Comparison of ENCODE assay signal across 8 cellular contexts in the genomic region with DNA sequence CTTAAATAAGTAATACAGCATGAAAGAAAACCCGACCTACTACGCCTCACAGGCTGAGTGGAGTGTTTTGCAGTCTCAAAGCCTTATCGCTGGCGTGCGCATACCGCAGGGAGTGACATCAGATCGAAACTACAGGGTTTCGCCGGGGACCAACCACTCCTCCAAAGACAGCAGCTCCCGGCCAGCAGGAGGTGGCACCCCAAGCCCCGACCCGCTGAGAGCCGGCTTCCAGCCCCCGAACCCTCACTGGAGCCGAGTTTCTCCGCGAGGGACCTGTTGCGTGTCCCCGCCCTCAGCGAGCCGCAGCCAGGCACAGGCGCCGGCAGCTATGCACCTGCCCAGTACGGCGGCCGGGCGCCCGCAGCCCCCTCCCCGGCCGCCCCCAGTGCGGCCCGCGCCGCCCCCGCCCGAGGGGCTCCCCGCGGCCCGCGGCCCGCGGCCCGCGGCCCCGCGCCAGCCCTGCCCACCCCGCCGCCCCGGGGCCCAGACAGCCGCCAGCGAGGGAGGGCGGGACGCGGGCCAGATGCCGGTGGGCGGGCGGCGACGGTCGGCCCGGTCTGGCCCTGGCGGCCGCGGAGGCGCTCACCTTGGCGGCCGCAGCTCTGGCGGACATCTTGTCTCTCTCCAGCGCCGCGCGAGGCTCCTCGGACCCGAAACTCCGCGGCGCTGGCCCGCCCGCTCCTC. TPM values are rescaled to one million over a fixed set of nuclear protein-coding genes. Genes with fewer than 3 reads are reported as not detected.
A peak's percentile ranks its signal among the peaks of the same experiment; 100 is the strongest.
DNase-seq lines count a peak whose midpoint lies in the region; ATAC-seq and TF ChIP-seq lines count a peak whose summit lies in the region.

No MANE protein-coding gene starts in this region.

- H3K9me3 ChIP-seq in HEK293 (ENCODE audit: control insufficient read depth, insufficient read depth, low read depth, low read length) (no peaks in the 10 kb centered on the region), iPS-20b (ENCODE audit: insufficient read depth, low read depth, low read length) (no peaks in the 10 kb centered on the region), gastrocnemius medialis (no peaks in the 10 kb centered on the region)

- no peak for TF ChIP-seq CTCF in HEK293 (tag by site-specific recombination; IDR thresholded peaks at IDR 0.05)
- TF ChIP-seq CTCF in gastrocnemius medialis (IDR thresholded peaks at IDR 0.05 in 4 of 5, conservative IDR thresholded peaks at IDR 0.05 in 1 of 5) = peak in 1 of 5 experiments; percentile 37

- in situ Hi-C loops in T47D (cut with HindIII; ENCODE audit: low pct_unique_long_range_greater_than_20kb, low sequenced_read_pairs) (no loop called here), gastrocnemius medialis (cut with MboI; ENCODE audit: low sequenced_read_pairs in 4 of 4) (no loop called here)

- H3K9ac ChIP-seq in iPS-20b (ENCODE audit: low read depth, low read length) = peak overlapping the region; percentile 83

- peak overlapping the region; percentile 93 for H3K27ac ChIP-seq in HEK293 (ENCODE audit: extremely low read depth, low read depth, low read length)
- peak overlapping the region; percentile 49 for H3K27ac ChIP-seq in iPS-20b (ENCODE audit: low read length)
- H3K27ac ChIP-seq in gastrocnemius medialis = peak overlapping the region; percentile 96 to 100 (median 98)

- H3K4me1 ChIP-seq in HEK293 (ENCODE audit: control insufficient read depth, insufficient read depth, low read length) (peaks cover 7% of the 10 kb centered on the region), iPS-20b (ENCODE audit: insufficient read depth, low read length) (peaks cover 6% of the 10 kb centered on the region; the same call in 1 of the 2 replicates), gastrocnemius medialis (peaks cover 23 to 26% of the 10 kb centered on the region in 2 donors)

- H3K27me3 ChIP-seq in iPS-20b (ENCODE audit: insufficient read depth, low read length) = peaks cover 11% of the 10 kb centered on the region; the same call in 1 of the 2 replicates
- H3K27me3 ChIP-seq in gastrocnemius medialis = no peaks in the 10 kb centered on the region

- intact Hi-C loops in gastrocnemius medialis (cut with DNase I; ENCODE audit: low total_unique reads) = loop anchor here (5.0 to 10.0 kb wide), 3 partner anchors 53 to 1506 kb away; a partner anchor contains a TSS

- POLR2A ChIA-PET in HEK293 (lab: Yijun Ruan, JAX) = interaction anchor here (1.0 to 3.3 kb wide), 3 partner anchors 97 to 104 kb away, joined by 3 to 18 read pairs (median 5); no protein-coding TSS in a partner anchor

- TF ChIP-seq POLR2A in gastrocnemius medialis (IDR thresholded peaks at IDR 0.05) = peak; percentile 63 to 64

- CTCF ChIA-PET in HEK293 (lab: Yijun Ruan, JAX) = interaction anchor here (2.0 kb wide), 1 partner anchor 104 kb away, joined by 13 read pairs; no protein-coding TSS in a partner anchor

- H3K4me3 ChIP-seq in HEK293 (ENCODE audit: low read depth, low read length) = peak overlapping the region; percentile 80
- peak overlapping the region; percentile 83 for H3K4me3 ChIP-seq in iPS-20b (ENCODE audit: low read length)
- H3K4me3 ChIP-seq in gastrocnemius medialis = peak overlapping the region; percentile 83 to 95 (median 89)

- H3K36me3 ChIP-seq in HEK293 (ENCODE audit: control insufficient read depth in 2 of 2, insufficient read depth in 1 of 2, low read length in 2 of 2) (no peaks in the 10 kb centered on the region), iPS-20b (ENCODE audit: insufficient read depth, low read depth, low read length) (no peaks in the 10 kb centered on the region), gastrocnemius medialis (no peaks in the 10 kb centered on the region)

- peak; percentile 69 to 70 for ATAC-seq in gastrocnemius medialis
- no peak for ATAC-seq in GM21515 (IDR thresholded peaks at IDR 0.05; ENCODE audit: unreplicated experiment)

- DNase-seq in DMS 273 treated with DMSO at 0.1 percent for 48 hours (lab: John Stamatoyannopoulos, UW) = peak; percentile 26
- DNase-seq in NCI-H748 treated with DMSO at 0.1 percent for 48 hours (lab: John Stamatoyannopoulos, UW) = peak; percentile 13
- peak; percentile 39 to 80 for DNase-seq in T47D (ENCODE audit: low read depth in 1 of 2, low spot score in 1 of 2)
- DNase-seq in gastrocnemius medialis = peak; percentile 62 to 73
- DNase-seq in NOMO-1 treated with DMSO at 0.1 percent for 48 hours (lab: John Stamatoyannopoulos, UW; ENCODE audit: unreplicated experiment) = no peak

TF ChIP-seq in HEK293, 187 proteins besides CTCF, POLR2A, EP300 and RAD21 (continues in another document):
- TF ChIP-seq ZSCAN23 (tag by site-specific recombination; IDR thresholded peaks at IDR 0.05) (no peak), YY2 (tag by site-specific recombination; IDR thresholded peaks at IDR 0.05) (no peak), ZSCAN30 (tag by site-specific recombination; IDR thresholded peaks at IDR 0.05) (peak; percentile 10; the same call in 1 of the 2 replicates), ZBTB48 (tag by site-specific recombination; IDR thresholded peaks at IDR 0.05) (peak; percentile 67; the same call in 1 of the 2 replicates), ZNF214 (tag by site-specific recombination; IDR thresholded peaks at IDR 0.05; ENCODE audit: borderline replicate concordance) (no peak), ZNF670 (tag by site-specific recombination; IDR thresholded peaks at IDR 0.05; ENCODE audit: low read depth) (no peak), ZNF114 (tag by site-specific recombination; IDR thresholded peaks at IDR 0.05) (no peak), ZNF138 (tag by site-specific recombination; IDR thresholded peaks at IDR 0.05; ENCODE audit: borderline replicate concordance) (no peak)
- TF ChIP-seq, protein P1, sequence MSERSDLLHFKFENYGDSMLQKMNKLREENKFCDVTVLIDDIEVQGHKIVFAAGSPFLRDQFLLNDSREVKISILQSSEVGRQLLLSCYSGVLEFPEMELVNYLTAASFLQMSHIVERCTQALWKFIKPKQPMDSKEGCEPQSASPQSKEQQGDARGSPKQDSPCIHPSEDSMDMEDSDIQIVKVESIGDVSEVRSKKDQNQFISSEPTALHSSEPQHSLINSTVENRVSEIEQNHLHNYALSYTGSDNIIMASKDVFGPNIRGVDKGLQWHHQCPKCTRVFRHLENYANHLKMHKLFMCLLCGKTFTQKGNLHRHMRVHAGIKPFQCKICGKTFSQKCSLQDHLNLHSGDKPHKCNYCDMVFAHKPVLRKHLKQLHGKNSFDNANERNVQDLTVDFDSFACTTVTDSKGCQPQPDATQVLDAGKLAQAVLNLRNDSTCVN (tag by site-specific recombination; optimal IDR thresholded peaks at IDR 0.05) = peak; percentile 42
- TF ChIP-seq, protein P2, sequence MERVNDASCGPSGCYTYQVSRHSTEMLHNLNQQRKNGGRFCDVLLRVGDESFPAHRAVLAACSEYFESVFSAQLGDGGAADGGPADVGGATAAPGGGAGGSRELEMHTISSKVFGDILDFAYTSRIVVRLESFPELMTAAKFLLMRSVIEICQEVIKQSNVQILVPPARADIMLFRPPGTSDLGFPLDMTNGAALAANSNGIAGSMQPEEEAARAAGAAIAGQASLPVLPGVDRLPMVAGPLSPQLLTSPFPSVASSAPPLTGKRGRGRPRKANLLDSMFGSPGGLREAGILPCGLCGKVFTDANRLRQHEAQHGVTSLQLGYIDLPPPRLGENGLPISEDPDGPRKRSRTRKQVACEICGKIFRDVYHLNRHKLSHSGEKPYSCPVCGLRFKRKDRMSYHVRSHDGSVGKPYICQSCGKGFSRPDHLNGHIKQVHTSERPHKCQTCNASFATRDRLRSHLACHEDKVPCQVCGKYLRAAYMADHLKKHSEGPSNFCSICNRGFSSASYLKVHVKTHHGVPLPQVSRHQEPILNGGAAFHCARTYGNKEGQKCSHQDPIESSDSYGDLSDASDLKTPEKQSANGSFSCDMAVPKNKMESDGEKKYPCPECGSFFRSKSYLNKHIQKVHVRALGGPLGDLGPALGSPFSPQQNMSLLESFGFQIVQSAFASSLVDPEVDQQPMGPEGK (tag by site-specific recombination; IDR thresholded peaks at IDR 0.05) = peak; percentile 56
- TF ChIP-seq, protein P3, sequence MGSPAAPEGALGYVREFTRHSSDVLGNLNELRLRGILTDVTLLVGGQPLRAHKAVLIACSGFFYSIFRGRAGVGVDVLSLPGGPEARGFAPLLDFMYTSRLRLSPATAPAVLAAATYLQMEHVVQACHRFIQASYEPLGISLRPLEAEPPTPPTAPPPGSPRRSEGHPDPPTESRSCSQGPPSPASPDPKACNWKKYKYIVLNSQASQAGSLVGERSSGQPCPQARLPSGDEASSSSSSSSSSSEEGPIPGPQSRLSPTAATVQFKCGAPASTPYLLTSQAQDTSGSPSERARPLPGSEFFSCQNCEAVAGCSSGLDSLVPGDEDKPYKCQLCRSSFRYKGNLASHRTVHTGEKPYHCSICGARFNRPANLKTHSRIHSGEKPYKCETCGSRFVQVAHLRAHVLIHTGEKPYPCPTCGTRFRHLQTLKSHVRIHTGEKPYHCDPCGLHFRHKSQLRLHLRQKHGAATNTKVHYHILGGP (tag by site-specific recombination; IDR thresholded peaks at IDR 0.05) = no peak
- TF ChIP-seq, protein P4, sequence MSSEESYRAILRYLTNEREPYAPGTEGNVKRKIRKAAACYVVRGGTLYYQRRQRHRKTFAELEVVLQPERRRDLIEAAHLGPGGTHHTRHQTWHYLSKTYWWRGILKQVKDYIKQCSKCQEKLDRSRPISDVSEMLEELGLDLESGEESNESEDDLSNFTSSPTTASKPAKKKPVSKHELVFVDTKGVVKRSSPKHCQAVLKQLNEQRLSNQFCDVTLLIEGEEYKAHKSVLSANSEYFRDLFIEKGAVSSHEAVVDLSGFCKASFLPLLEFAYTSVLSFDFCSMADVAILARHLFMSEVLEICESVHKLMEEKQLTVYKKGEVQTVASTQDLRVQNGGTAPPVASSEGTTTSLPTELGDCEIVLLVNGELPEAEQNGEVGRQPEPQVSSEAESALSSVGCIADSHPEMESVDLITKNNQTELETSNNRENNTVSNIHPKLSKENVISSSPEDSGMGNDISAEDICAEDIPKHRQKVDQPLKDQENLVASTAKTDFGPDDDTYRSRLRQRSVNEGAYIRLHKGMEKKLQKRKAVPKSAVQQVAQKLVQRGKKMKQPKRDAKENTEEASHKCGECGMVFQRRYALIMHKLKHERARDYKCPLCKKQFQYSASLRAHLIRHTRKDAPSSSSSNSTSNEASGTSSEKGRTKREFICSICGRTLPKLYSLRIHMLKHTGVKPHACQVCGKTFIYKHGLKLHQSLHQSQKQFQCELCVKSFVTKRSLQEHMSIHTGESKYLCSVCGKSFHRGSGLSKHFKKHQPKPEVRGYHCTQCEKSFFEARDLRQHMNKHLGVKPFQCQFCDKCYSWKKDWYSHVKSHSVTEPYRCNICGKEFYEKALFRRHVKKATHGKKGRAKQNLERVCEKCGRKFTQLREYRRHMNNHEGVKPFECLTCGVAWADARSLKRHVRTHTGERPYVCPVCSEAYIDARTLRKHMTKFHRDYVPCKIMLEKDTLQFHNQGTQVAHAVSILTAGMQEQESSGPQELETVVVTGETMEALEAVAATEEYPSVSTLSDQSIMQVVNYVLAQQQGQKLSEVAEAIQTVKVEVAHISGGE (tag by site-specific recombination; conservative IDR thresholded peaks at IDR 0.05; ENCODE audit: low read depth) = no peak

RNA-seq across cellular contexts. Expression of a gene that starts 0.7 kb away (rescaled TPM):
- 10 to 100 TPM; 33.2 to 47.2 (median 42.9) TPM for total RNA-seq in gastrocnemius medialis
